7 cellular contexts compared by ENCODE assay signal in genomic region chr1:65066379-65066765, GRCh38.
DNase-seq lines count a peak whose midpoint lies in the region; ATAC-seq and TF ChIP-seq lines count a peak whose summit lies in the region.

No MANE protein-coding gene starts in this region.

- H3K36me3 ChIP-seq in mucosa of stomach (ENCODE audit: control insufficient read depth, insufficient read depth, low read length), result no peaks in the 10 kb centered on the region

- ATAC-seq in GM19397 (IDR thresholded peaks at IDR 0.05; ENCODE audit: unreplicated experiment) (peak; percentile 10), HG02798 (IDR thresholded peaks at IDR 0.05; ENCODE audit: poor library complexity, unreplicated experiment) (no peak)

- H3K9me3 ChIP-seq in mucosa of stomach (ENCODE audit: control insufficient read depth, low read length), result no peaks in the 10 kb centered on the region

- TF ChIP-seq CTCF in LNCaP clone FGC (IDR thresholded peaks at IDR 0.05; ENCODE audit: control insufficient read depth, extremely low read depth, insufficient read depth) (no peak), choroid plexus epithelial cell (conservative IDR thresholded peaks at IDR 0.05; ENCODE audit: low read depth, low read length) (no peak), GM10266 (IDR thresholded peaks at IDR 0.05; ENCODE audit: control insufficient read depth, insufficient read depth, low read depth, missing control alignments) (no peak)

- H3K4me1 ChIP-seq in mucosa of stomach (ENCODE audit: control insufficient read depth, insufficient read depth, low read length), result peaks cover 13% of the 10 kb centered on the region

- H3K9ac ChIP-seq in mucosa of stomach (ENCODE audit: low read length), result peak overlapping the region; percentile 70

- no peaks in the 10 kb centered on the region for H3K27me3 ChIP-seq in mucosa of stomach (ENCODE audit: control insufficient read depth, insufficient read depth, low read length)

- no peak for DNase-seq in LNCaP clone FGC (ENCODE audit: low read depth)
- no peak for DNase-seq in choroid plexus epithelial cell (ENCODE audit: low read depth)
- no peak for DNase-seq in GM10266 (ENCODE audit: extremely low spot score)
- no peak for DNase-seq in Ammon's horn (ENCODE audit: low spot score)

- H3K4me3 ChIP-seq in LNCaP clone FGC (ENCODE audit: low read depth, low read length) (peak overlapping the region; percentile 72), choroid plexus epithelial cell (ENCODE audit: low read depth, low read length) (peak overlapping the region; percentile 82), mucosa of stomach (ENCODE audit: low read length) (peak overlapping the region; percentile 43)
